1 cellular context compared by ENCODE assay signal in the genomic region with DNA sequence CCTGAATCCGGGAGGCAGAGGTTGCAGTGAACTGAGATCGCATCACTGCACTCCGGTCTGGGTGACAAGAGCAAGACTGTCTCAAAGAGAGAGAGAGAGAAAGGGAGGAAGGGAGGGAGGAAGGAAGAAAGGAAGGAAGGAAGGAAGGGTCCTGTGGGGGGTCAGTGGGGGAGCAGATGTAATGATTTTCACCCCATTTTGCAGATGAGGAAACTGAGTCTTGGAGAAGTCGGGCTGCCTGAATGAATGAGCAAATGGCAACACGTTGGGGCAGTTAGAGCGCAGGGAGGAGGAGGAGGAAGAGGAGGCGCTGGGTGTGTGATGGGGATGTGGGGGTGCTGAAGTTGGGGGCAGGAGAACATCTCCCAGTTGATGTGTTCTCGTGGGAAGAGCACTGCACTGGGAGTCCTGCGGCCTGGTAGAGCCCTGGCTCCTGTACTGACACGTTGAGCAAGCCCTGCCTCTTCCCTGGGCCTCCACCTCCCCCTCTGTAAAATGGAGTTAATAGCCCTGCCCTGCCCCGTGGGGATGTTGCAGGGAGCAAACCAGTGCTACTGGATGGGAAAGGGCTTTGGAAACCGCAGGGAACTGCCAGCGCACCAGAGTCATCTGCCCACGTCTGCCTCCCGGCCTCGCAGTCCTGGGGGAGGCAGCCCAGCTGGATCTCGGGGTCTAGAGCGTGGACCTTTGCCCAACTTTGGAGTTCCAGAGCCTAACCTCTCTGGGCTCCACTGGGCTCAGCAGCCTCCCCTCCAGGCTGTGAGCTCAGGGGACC.
TF ChIP-seq lines count a peak whose summit lies in the region.

No MANE protein-coding gene starts in this region.

TF ChIP-seq in HCT116, 20 proteins besides CTCF, POLR2A, EP300 and RAD21 (continued from another document):
- TF ChIP-seq, protein P1, sequence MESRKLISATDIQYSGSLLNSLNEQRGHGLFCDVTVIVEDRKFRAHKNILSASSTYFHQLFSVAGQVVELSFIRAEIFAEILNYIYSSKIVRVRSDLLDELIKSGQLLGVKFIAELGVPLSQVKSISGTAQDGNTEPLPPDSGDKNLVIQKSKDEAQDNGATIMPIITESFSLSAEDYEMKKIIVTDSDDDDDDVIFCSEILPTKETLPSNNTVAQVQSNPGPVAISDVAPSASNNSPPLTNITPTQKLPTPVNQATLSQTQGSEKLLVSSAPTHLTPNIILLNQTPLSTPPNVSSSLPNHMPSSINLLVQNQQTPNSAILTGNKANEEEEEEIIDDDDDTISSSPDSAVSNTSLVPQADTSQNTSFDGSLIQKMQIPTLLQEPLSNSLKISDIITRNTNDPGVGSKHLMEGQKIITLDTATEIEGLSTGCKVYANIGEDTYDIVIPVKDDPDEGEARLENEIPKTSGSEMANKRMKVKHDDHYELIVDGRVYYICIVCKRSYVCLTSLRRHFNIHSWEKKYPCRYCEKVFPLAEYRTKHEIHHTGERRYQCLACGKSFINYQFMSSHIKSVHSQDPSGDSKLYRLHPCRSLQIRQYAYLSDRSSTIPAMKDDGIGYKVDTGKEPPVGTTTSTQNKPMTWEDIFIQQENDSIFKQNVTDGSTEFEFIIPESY (IDR thresholded peaks at IDR 0.05; ENCODE audit: extremely low read depth, insufficient replicate concordance, low read length) = no peak
- TF ChIP-seq SIN3A (IDR thresholded peaks at IDR 0.05; ENCODE audit: low read depth) (no peak), ZNF274 (IDR thresholded peaks at IDR 0.05; ENCODE audit: low read depth, low read length) (no peak), TCF7L2 (IDR thresholded peaks at IDR 0.05; ENCODE audit: borderline replicate concordance, extremely low read depth, insufficient read depth, insufficient read length) (no peak), SRF (IDR thresholded peaks at IDR 0.05; ENCODE audit: low read depth) (no peak), EZH2phosphoT487 (IDR thresholded peaks at IDR 0.05; ENCODE audit: borderline replicate concordance) (no peak), CEBPB (IDR thresholded peaks at IDR 0.05; ENCODE audit: low read depth) (no peak), ZFX (IDR thresholded peaks at IDR 0.05) (no peak), POLR2AphosphoS5 (IDR thresholded peaks at IDR 0.05; ENCODE audit: low read depth, low read length) (no peak), CBX3 (IDR thresholded peaks at IDR 0.05; ENCODE audit: low read depth) (no peak), EGR1 (IDR thresholded peaks at IDR 0.05; ENCODE audit: low read depth) (no peak)
- TF ChIP-seq, protein P2, sequence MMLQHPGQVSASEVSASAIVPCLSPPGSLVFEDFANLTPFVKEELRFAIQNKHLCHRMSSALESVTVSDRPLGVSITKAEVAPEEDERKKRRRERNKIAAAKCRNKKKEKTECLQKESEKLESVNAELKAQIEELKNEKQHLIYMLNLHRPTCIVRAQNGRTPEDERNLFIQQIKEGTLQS (IDR thresholded peaks at IDR 0.05) = no peak
- TF ChIP-seq, protein P3, sequence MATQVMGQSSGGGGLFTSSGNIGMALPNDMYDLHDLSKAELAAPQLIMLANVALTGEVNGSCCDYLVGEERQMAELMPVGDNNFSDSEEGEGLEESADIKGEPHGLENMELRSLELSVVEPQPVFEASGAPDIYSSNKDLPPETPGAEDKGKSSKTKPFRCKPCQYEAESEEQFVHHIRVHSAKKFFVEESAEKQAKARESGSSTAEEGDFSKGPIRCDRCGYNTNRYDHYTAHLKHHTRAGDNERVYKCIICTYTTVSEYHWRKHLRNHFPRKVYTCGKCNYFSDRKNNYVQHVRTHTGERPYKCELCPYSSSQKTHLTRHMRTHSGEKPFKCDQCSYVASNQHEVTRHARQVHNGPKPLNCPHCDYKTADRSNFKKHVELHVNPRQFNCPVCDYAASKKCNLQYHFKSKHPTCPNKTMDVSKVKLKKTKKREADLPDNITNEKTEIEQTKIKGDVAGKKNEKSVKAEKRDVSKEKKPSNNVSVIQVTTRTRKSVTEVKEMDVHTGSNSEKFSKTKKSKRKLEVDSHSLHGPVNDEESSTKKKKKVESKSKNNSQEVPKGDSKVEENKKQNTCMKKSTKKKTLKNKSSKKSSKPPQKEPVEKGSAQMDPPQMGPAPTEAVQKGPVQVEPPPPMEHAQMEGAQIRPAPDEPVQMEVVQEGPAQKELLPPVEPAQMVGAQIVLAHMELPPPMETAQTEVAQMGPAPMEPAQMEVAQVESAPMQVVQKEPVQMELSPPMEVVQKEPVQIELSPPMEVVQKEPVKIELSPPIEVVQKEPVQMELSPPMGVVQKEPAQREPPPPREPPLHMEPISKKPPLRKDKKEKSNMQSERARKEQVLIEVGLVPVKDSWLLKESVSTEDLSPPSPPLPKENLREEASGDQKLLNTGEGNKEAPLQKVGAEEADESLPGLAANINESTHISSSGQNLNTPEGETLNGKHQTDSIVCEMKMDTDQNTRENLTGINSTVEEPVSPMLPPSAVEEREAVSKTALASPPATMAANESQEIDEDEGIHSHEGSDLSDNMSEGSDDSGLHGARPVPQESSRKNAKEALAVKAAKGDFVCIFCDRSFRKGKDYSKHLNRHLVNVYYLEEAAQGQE (IDR thresholded peaks at IDR 0.05; ENCODE audit: low read depth) = no peak
